In genomic region chr20:6014017-6014416, GRCh38 we compare ENCODE assay signal across 15 cellular contexts. TPM values are rescaled to one million over a fixed set of nuclear protein-coding genes. Genes with fewer than 3 reads are reported as not detected.
"Had no signal": no experiment of that assay in that cellular context is flagged by ENCODE, and none has a peak within 500 bp of the region (broad histone marks: within the 10 kb centered on the region; RNA-seq: fewer than 3 reads in every experiment).

No MANE protein-coding gene starts in this region.

- H3K9me3 Mint-ChIP-seq: natural killer cell; stimulated activated memory B cell treated with anti-CD40 and anti-IgM and Interleukin-4, amounts not matched to agents 10 μg/mL and 1 μg/mL and 100 μg/mL, for 72 hours; type B pancreatic cell had no signal

- DNase-seq: activated CD8-positive, alpha-beta memory T cell treated with anti-CD3 and anti-CD28 coated beads, Interleukin-2, amount 50 U/mL, for 48 hours; activated CD8-positive, alpha-beta T cell treated with anti-CD3 and anti-CD28 coated beads, Interleukin-2, amount 10 ng/mL, durations not matched to agents 7 days and 5 days; activated effector memory CD4-positive, alpha-beta T cell treated with Interleukin-2 at 50 U/mL for 16 hours; central memory CD4-positive, alpha-beta T cell; hypothalamus; natural killer cell; nucleus accumbens; right cardiac atrium had no signal

- H3K27ac Mint-ChIP-seq: activated CD8-positive, alpha-beta T cell treated with anti-CD3 and anti-CD28 coated beads, Interleukin-2, amount 10 ng/mL, durations not matched to agents 7 days and 5 days; stimulated activated memory B cell treated with anti-CD40 and anti-IgM and Interleukin-4, amounts not matched to agents 10 μg/mL and 1 μg/mL and 100 μg/mL, for 72 hours; type B pancreatic cell had no signal

- ATAC-seq: activated CD8-positive, alpha-beta T cell treated with anti-CD3 and anti-CD28 coated beads, Interleukin-2, amount 10 ng/mL, durations not matched to agents 7 days and 5 days; natural killer cell; right cardiac atrium; stimulated activated memory B cell treated with anti-CD40 and anti-IgM and Interleukin-4, amounts not matched to agents 10 μg/mL and 1 μg/mL and 100 μg/mL, for 72 hours had no signal

- H3K4me2 ChIP-seq: smooth muscle cell had no signal

- H3K36me3 Mint-ChIP-seq: natural killer cell had no signal

- H3K27me3 Mint-ChIP-seq: progenitor cell of endocrine pancreas; stimulated activated memory B cell treated with anti-CD40 and anti-IgM and Interleukin-4, amounts not matched to agents 10 μg/mL and 1 μg/mL and 100 μg/mL, for 72 hours; type B pancreatic cell had no signal

- H3K4me3 Mint-ChIP-seq: activated CD8-positive, alpha-beta T cell treated with anti-CD3 and anti-CD28 coated beads, Interleukin-2, amount 10 ng/mL, durations not matched to agents 7 days and 5 days; natural killer cell; stimulated activated memory B cell treated with anti-CD40 and anti-IgM and Interleukin-4, amounts not matched to agents 10 μg/mL and 1 μg/mL and 100 μg/mL, for 72 hours; type B pancreatic cell had no signal

- H3K4me3 ChIP-seq: lung, smooth muscle cell had no signal

RNA-seq across cellular contexts. Expression of gene LRRN4, which starts 39.8 kb away (rescaled TPM):
- total RNA-seq: activated CD8-positive, alpha-beta T cell treated with anti-CD3 and anti-CD28 coated beads, Interleukin-2, amount 10 ng/mL, durations not matched to agents 7 days and 5 days; mononuclear cell; natural killer cell; T-helper 2 cell treated with Interferon-gamma antibody and Interleukin-4, amounts not matched to agents 100 ng/mL and 5 ng/mL, for 36 hours had no signal
